In genomic region chr1:66982561-66983285, GRCh38 we compare ENCODE assay signal across 13 cellular contexts. TPM values are rescaled to one million over a fixed set of nuclear protein-coding genes. Genes with fewer than 3 reads are reported as not detected.
DNase-seq lines count a peak whose midpoint lies in the region; ATAC-seq and TF ChIP-seq lines count a peak whose summit lies in the region.
"Had no signal": no experiment of that assay in that cellular context is flagged by ENCODE, and none has a peak within 500 bp of the region (broad histone marks: within the 10 kb centered on the region; RNA-seq: fewer than 3 reads in every experiment).

No MANE protein-coding gene starts in this region.

- no peak for TF ChIP-seq CTCF in right lobe of liver (IDR thresholded peaks at IDR 0.05)
- TF ChIP-seq CTCF in psoas muscle (IDR thresholded peaks at IDR 0.05): no peak

- H3K4me3 ChIP-seq in right lobe of liver: no peak overlapping the region
- H3K4me3 ChIP-seq in psoas muscle: no peak overlapping the region

- H3K27ac ChIP-seq in right lobe of liver: no peak overlapping the region
- H3K27ac ChIP-seq in psoas muscle: no peak overlapping the region
- H3K27ac ChIP-seq: HL-60 had no signal

- H3K27me3 ChIP-seq in right lobe of liver (no peaks in the 10 kb centered on the region), psoas muscle (ENCODE audit: insufficient read depth in 3 of 3, low read length in 2 of 3) (no peaks in the 10 kb centered on the region)
- H3K27me3 ChIP-seq: stomach had no signal

- DNase-seq in right lobe of liver: no peak
- DNase-seq in NCI-H2171 (lab: John Stamatoyannopoulos, UW): no peak
- no peak for DNase-seq in activated CD4-positive, CD25-positive, alpha-beta regulatory T cell treated with anti-CD3 and anti-CD28 coated beads, Interleukin-2, amount 50 U/mL, for 72 hours
- no peak for DNase-seq in psoas muscle
- DNase-seq in DMS79 treated with DMSO at 0.1 percent for 48 hours (lab: John Stamatoyannopoulos, UW): no peak
- DNase-seq: DMS153, endodermal cell, NCI-H1417, stomach had no signal

- H3K9me3 ChIP-seq in right lobe of liver (no peaks in the 10 kb centered on the region), psoas muscle (no peaks in the 10 kb centered on the region)
- H3K9me3 ChIP-seq: stomach had no signal

- intact Hi-C loops in right lobe of liver (cut with DNase I): no loop called here
- intact Hi-C loops in psoas muscle (cut with DNase I): no loop called here

- ATAC-seq in GM18511 (IDR thresholded peaks at IDR 0.05; ENCODE audit: unreplicated experiment): peak; percentile 72
- ATAC-seq in GM21381 (IDR thresholded peaks at IDR 0.05; ENCODE audit: unreplicated experiment): peak; percentile 62
- peak; percentile 64 for ATAC-seq in HG03175 (IDR thresholded peaks at IDR 0.05; ENCODE audit: unreplicated experiment)
- ATAC-seq in right lobe of liver: peak; percentile 54 to 75 (median 59)
- ATAC-seq in psoas muscle: no peak

- 64% methylated on average over 5 of the region's 5 CpGs for WGBS in right lobe of liver (ENCODE audit: insufficient coverage, low coverage, low lambda C conversion rate, missing lambda C conversion rate)
- 84 to 90% (median 89%) methylated on average over 5 of the region's 5 CpGs for WGBS in psoas muscle, 3 donors

- H3K4me1 ChIP-seq in right lobe of liver: peaks cover 0 to 50% (median 7%) of the 10 kb centered on the region in 4 donors
- H3K4me1 ChIP-seq in psoas muscle: no peaks in the 10 kb centered on the region

- H3K36me3 ChIP-seq in right lobe of liver (peaks cover 0 to 15% (median under 1%) of the 10 kb centered on the region in 4 donors), psoas muscle (ENCODE audit: insufficient read depth in 1 of 2, low read depth in 1 of 2) (peaks cover 0 to 95% of the 10 kb centered on the region in 2 donors)

- TF ChIP-seq POLR2A in right lobe of liver (IDR thresholded peaks at IDR 0.05): no peak

RNA-seq across cellular contexts. Expression of gene MIER1, which starts 57.9 kb away (rescaled TPM):
- total RNA-seq in right lobe of liver (10 to 100 TPM; 11.8 to 27.0 (median 19.3) TPM), psoas muscle (10 to 100 TPM; 12.9 to 18.9 (median 15.2) TPM)
- polyA plus RNA-seq in psoas muscle: 10 to 100 TPM in 2 of 3 donors, 1 to 10 TPM in 1; 6.4 to 13.1 (median 10.5) TPM

RNA-seq across cellular contexts. Expression of gene DNAI4, which starts 58.1 kb away (rescaled TPM):
- total RNA-seq in right lobe of liver (1 to 10 TPM in 4 of 6 experiments, under 1 TPM in 2; 0.80 to 3.4 (median 1.4) TPM), psoas muscle (1 to 10 TPM; 4.5 to 6.5 (median 5.3) TPM)
- under 1 TPM; 0.18 to 0.43 (median 0.21) TPM for polyA plus RNA-seq in psoas muscle

Comparison
In these comparisons a context has a peak if more than half of its experiments do, and no peak if none do; other contexts are left out.
1. ATAC-seq: peak in GM18511 (single experiment), GM21381 (single experiment), HG03175 (single experiment) and right lobe of liver (4 of 4); none in psoas muscle (0 of 4).